9 cellular contexts compared by ENCODE assay signal in the genomic region with DNA sequence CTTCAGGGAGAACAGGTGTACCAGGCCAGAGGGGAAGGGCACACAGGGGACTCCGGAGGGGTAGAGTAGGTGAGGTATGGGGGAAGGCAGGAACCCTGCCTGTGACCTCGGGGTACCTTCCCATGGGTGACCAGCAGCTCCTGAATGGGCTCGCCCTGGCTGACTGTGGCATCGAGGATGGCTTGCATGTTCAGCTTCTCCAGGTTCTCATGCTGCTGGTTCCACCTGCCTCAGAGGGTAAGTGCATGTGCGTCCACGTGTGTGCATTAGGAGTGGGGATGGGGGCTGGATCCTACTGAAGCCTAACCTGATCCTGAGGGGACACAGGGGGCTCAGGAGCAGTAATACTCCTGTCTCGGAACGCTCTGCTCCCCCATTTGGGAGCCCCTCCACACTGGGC. TPM values are rescaled to one million over a fixed set of nuclear protein-coding genes. Genes with fewer than 3 reads are reported as not detected.
DNase-seq lines count a peak whose midpoint lies in the region; ATAC-seq, FAIRE-seq and TF ChIP-seq lines count a peak whose summit lies in the region.
"Had no signal": no experiment of that assay in that cellular context is flagged by ENCODE, and none has a peak within 500 bp of the region (broad histone marks: within the 10 kb centered on the region; RNA-seq: fewer than 3 reads in every experiment).

No MANE protein-coding gene starts in this region.

- no peak for ATAC-seq in stimulated activated naive CD8-positive, alpha-beta T cell treated with anti-CD3 and anti-CD28 coated beads, Interleukin-15, amount 100 ng/mL, for 72 hours
- ATAC-seq in HG03354 (IDR thresholded peaks at IDR 0.05; ENCODE audit: poor library complexity, severe bottlenecking, unreplicated experiment) = no peak
- ATAC-seq in HG03460 (IDR thresholded peaks at IDR 0.05; ENCODE audit: unreplicated experiment) = no peak
- ATAC-seq in HG02852 (IDR thresholded peaks at IDR 0.05; ENCODE audit: unreplicated experiment) = no peak

- H3K4me1 ChIP-seq in mucosa of stomach (ENCODE audit: control insufficient read depth, insufficient read depth, low read length) = peaks cover 42% of the 10 kb centered on the region

- no peak for TF ChIP-seq CTCF in bronchial epithelial cell (IDR thresholded peaks at IDR 0.05; ENCODE audit: insufficient read depth, low read length, severe bottlenecking)

- no peaks in the 10 kb centered on the region for H3K27me3 ChIP-seq in bronchial epithelial cell (ENCODE audit: control insufficient read depth, insufficient read depth, low read length)
- no peaks in the 10 kb centered on the region for H3K27me3 ChIP-seq in mucosa of stomach (ENCODE audit: control insufficient read depth, insufficient read depth, low read length)

- H3K36me3 ChIP-seq in bronchial epithelial cell (ENCODE audit: control insufficient read depth, insufficient read depth, low read length) (peaks cover 14% of the 10 kb centered on the region), mucosa of stomach (ENCODE audit: control insufficient read depth, insufficient read depth, low read length) (peaks cover 8% of the 10 kb centered on the region)

- H3K4me3 ChIP-seq in bronchial epithelial cell (ENCODE audit: low read depth, low read length) = peak overlapping the region; percentile 28
- H3K4me3 ChIP-seq in mucosa of stomach (ENCODE audit: low read length) = no peak overlapping the region

- H3K9me3 Mint-ChIP-seq in stimulated activated naive CD8-positive, alpha-beta T cell treated with anti-CD3 and anti-CD28 coated beads, Interleukin-15, Interleukin-2, amounts not matched to agents 100 ng/mL and 50 ng/mL, for 24 hours = no peaks in the 10 kb centered on the region
- H3K9me3 Mint-ChIP-seq in stimulated activated naive CD8-positive, alpha-beta T cell treated with anti-CD3 and anti-CD28 coated beads, Interleukin-15, amount 100 ng/mL, for 72 hours = no peaks in the 10 kb centered on the region

- DNase-seq in stimulated activated naive CD8-positive, alpha-beta T cell treated with anti-CD3 and anti-CD28 coated beads, Interleukin-15, amount 100 ng/mL, for 72 hours = no peak
- DNase-seq in bronchial epithelial cell (ENCODE audit: low read depth) (no peak), SW 1271 (lab: John Stamatoyannopoulos, UW) (no peak)
- DNase-seq: NCI-H446 had no signal

- H3K27me3 Mint-ChIP-seq in stimulated activated naive CD8-positive, alpha-beta T cell treated with anti-CD3 and anti-CD28 coated beads, Interleukin-15, Interleukin-2, amounts not matched to agents 100 ng/mL and 50 ng/mL, for 24 hours = no peaks in the 10 kb centered on the region
- H3K27me3 Mint-ChIP-seq in stimulated activated naive CD8-positive, alpha-beta T cell treated with anti-CD3 and anti-CD28 coated beads, Interleukin-15, amount 100 ng/mL, for 72 hours = no peaks in the 10 kb centered on the region

- FAIRE-seq in bronchial epithelial cell (lab: Jason Lieb, UNC) = no peak

- peaks cover 65% of the 10 kb centered on the region for H3K4me1 Mint-ChIP-seq in stimulated activated naive CD8-positive, alpha-beta T cell treated with anti-CD3 and anti-CD28 coated beads, Interleukin-15, Interleukin-2, amounts not matched to agents 100 ng/mL and 50 ng/mL, for 24 hours (ENCODE audit: low read depth)
- peaks cover 72% of the 10 kb centered on the region for H3K4me1 Mint-ChIP-seq in stimulated activated naive CD8-positive, alpha-beta T cell treated with anti-CD3 and anti-CD28 coated beads, Interleukin-15, amount 100 ng/mL, for 72 hours

- H3K4me3 Mint-ChIP-seq in stimulated activated naive CD8-positive, alpha-beta T cell treated with anti-CD3 and anti-CD28 coated beads, Interleukin-15, Interleukin-2, amounts not matched to agents 100 ng/mL and 50 ng/mL, for 24 hours = peak overlapping the region; percentile 23
- peak overlapping the region in 1 of 2 donors; percentile 80 for H3K4me3 Mint-ChIP-seq in stimulated activated naive CD8-positive, alpha-beta T cell treated with anti-CD3 and anti-CD28 coated beads, Interleukin-15, amount 100 ng/mL, for 72 hours

- H3K36me3 Mint-ChIP-seq in stimulated activated naive CD8-positive, alpha-beta T cell treated with anti-CD3 and anti-CD28 coated beads, Interleukin-15, Interleukin-2, amounts not matched to agents 100 ng/mL and 50 ng/mL, for 24 hours (ENCODE audit: low read depth) = peaks cover 14% of the 10 kb centered on the region

- peak overlapping the region; percentile 47 for H3K9ac ChIP-seq in mucosa of stomach (ENCODE audit: low read length)

- H3K9me3 ChIP-seq in mucosa of stomach (ENCODE audit: control insufficient read depth, low read length) = no peaks in the 10 kb centered on the region

- H3K27ac Mint-ChIP-seq in stimulated activated naive CD8-positive, alpha-beta T cell treated with anti-CD3 and anti-CD28 coated beads, Interleukin-15, Interleukin-2, amounts not matched to agents 100 ng/mL and 50 ng/mL, for 24 hours = no peak overlapping the region
- H3K27ac Mint-ChIP-seq in stimulated activated naive CD8-positive, alpha-beta T cell treated with anti-CD3 and anti-CD28 coated beads, Interleukin-15, amount 100 ng/mL, for 72 hours = no peak overlapping the region

RNA-seq across cellular contexts. Expression of a gene that starts 0.5 kb away (rescaled TPM):
- total RNA-seq in bronchial epithelial cell = 0.13 and 0.53 TPM in 2 replicates

RNA-seq across cellular contexts. Expression of a gene that starts 4.4 kb away (rescaled TPM):
- 15.5 and 25.5 TPM in 2 replicates for total RNA-seq in bronchial epithelial cell

RNA-seq across cellular contexts. Expression of a gene that starts 5.6 kb away (rescaled TPM):
- total RNA-seq in bronchial epithelial cell = 11.0 and 17.1 TPM in 2 replicates

RNA-seq across cellular contexts. Expression of a gene that starts 5.7 kb away (rescaled TPM):
- total RNA-seq in bronchial epithelial cell = 18.9 and 22.1 TPM in 2 replicates

RNA-seq across cellular contexts. Expression of a gene that starts 14.3 kb away (rescaled TPM):
- 19.7 and 22.8 TPM in 2 replicates for total RNA-seq in bronchial epithelial cell
